20 cellular contexts compared by ENCODE assay signal in genomic region chr6:151914475-151914874, GRCh38.
DNase-seq lines count a peak whose midpoint lies in the region; ATAC-seq and TF ChIP-seq lines count a peak whose summit lies in the region.
"Had no signal": no experiment of that assay in that cellular context is flagged by ENCODE, and none has a peak within 500 bp of the region (broad histone marks: within the 10 kb centered on the region; RNA-seq: fewer than 3 reads in every experiment).

No MANE protein-coding gene starts in this region.

- no peak overlapping the region for H3K4me3 ChIP-seq in SJSA1
- H3K4me3 ChIP-seq in vagina, result no peak overlapping the region
- H3K4me3 ChIP-seq in tibial artery, result no peak overlapping the region
- H3K4me3 ChIP-seq in body of pancreas, result no peak overlapping the region
- H3K4me3 ChIP-seq: heart right ventricle, SJCRH30 had no signal

- TF ChIP-seq CTCF in vagina (IDR thresholded peaks at IDR 0.05) (no peak), tibial artery (IDR thresholded peaks at IDR 0.05) (no peak), body of pancreas (IDR thresholded peaks at IDR 0.05) (no peak)

- no peaks in the 10 kb centered on the region for H3K36me3 ChIP-seq in SJSA1
- no peaks in the 10 kb centered on the region for H3K36me3 ChIP-seq in vagina
- H3K36me3 ChIP-seq in tibial artery, result no peaks in the 10 kb centered on the region
- no peaks in the 10 kb centered on the region for H3K36me3 ChIP-seq in body of pancreas (replicated peaks in 1 of 2; ENCODE audit: insufficient read depth in 1 of 2, low read depth in 2 of 2)
- H3K36me3 ChIP-seq: heart right ventricle, SJCRH30 had no signal

- WGBS in body of pancreas, 2 donors, result 64 to 65% methylated on average over 4 of the region's 4 CpGs

- H3K9me3 ChIP-seq in SJSA1 (replicated peaks), result no peaks in the 10 kb centered on the region
- no peaks in the 10 kb centered on the region for H3K9me3 ChIP-seq in vagina
- H3K9me3 ChIP-seq in tibial artery, result no peaks in the 10 kb centered on the region
- no peaks in the 10 kb centered on the region for H3K9me3 ChIP-seq in body of pancreas
- H3K9me3 ChIP-seq: heart right ventricle, SJCRH30 had no signal

- intact Hi-C loops in vagina (cut with DNase I) (no loop called here), tibial artery (cut with DNase I; ENCODE audit: low total_unique reads) (no loop called here), body of pancreas (cut with DNase I) (no loop called here)

- TF ChIP-seq POLR2A in vagina (IDR thresholded peaks at IDR 0.05) (no peak), body of pancreas (IDR thresholded peaks at IDR 0.05) (no peak)

- H3K4me1 ChIP-seq in SJSA1 (replicated peaks) (peaks cover 39% of the 10 kb centered on the region), vagina (peaks cover 65% of the 10 kb centered on the region), tibial artery (peaks cover 0 to 23% (median 3%) of the 10 kb centered on the region in 4 donors), body of pancreas (no peaks in the 10 kb centered on the region)
- H3K4me1 ChIP-seq: heart right ventricle, SJCRH30 had no signal

- peak; percentile 16 for DNase-seq in NCI-H82 (lab: John Stamatoyannopoulos, UW)
- DNase-seq in NCI-H82 treated with DMSO at 0.1 percent for 48 hours (lab: John Stamatoyannopoulos, UW; ENCODE audit: unreplicated experiment), result no peak
- DNase-seq in SJSA1 (ENCODE audit: low read depth in 1 of 2, low spot score in 2 of 2), result peak in 1 of 2 experiments; percentile 87
- peak; percentile 5 for DNase-seq in fibroblast of peridontal ligament (ENCODE audit: extremely low read depth)
- no peak for DNase-seq in vagina (ENCODE audit: extremely low spot score in 2 of 2)
- no peak for DNase-seq in GF-D8 (lab: John Stamatoyannopoulos, UW)
- no peak for DNase-seq in tibial artery
- no peak for DNase-seq in body of pancreas
- DNase-seq: activated CD4-positive, alpha-beta T cell treated with anti-CD3 and anti-CD28 coated beads for 1 hour; activated effector memory CD4-positive, alpha-beta T cell treated with anti-CD3 and anti-CD28 coated beads, Interleukin-2, amount 50 U/mL, for 16 hours; amniotic stem cell; C1 segment of cervical spinal cord; heart right ventricle; kidney; midbrain; NCI-H187; NCI-H510A; SJCRH30 had no signal

- no peak for ATAC-seq in body of pancreas
- ATAC-seq: heart right ventricle; stimulated activated memory B cell treated with anti-CD40 and anti-IgM and Interleukin-4, amounts not matched to agents 10 μg/mL and 1 μg/mL and 100 μg/mL, for 72 hours had no signal

- peak overlapping the region; percentile 45 for H3K27ac ChIP-seq in SJSA1
- H3K27ac ChIP-seq in vagina, result peak overlapping the region; percentile 11
- no peak overlapping the region for H3K27ac ChIP-seq in tibial artery
- no peak overlapping the region for H3K27ac ChIP-seq in body of pancreas
- H3K27ac ChIP-seq: 22Rv1, heart right ventricle, SJCRH30 had no signal

- H3K27me3 ChIP-seq in SJSA1 (replicated peaks) (no peaks in the 10 kb centered on the region), vagina (no peaks in the 10 kb centered on the region), tibial artery (no peaks in the 10 kb centered on the region), body of pancreas (no peaks in the 10 kb centered on the region)
- H3K27me3 ChIP-seq: heart right ventricle, SJCRH30 had no signal

Comparison
In these comparisons a context has a peak if more than half of its experiments do, and no peak if none do; other contexts are left out.
1. DNase-seq: peak in NCI-H82 (single experiment) and fibroblast of peridontal ligament (single experiment); none in NCI-H82 treated with DMSO at 0.1 percent for 48 hours (single experiment), vagina (0 of 2), GF-D8 (single experiment), tibial artery (0 of 2) and body of pancreas (0 of 4).
2. H3K27ac ChIP-seq: peak in SJSA1 (single experiment) and vagina (single experiment); none in tibial artery (0 of 2) and body of pancreas (0 of 4).